ENCODE assay signal across 17 cellular contexts in the genomic region with DNA sequence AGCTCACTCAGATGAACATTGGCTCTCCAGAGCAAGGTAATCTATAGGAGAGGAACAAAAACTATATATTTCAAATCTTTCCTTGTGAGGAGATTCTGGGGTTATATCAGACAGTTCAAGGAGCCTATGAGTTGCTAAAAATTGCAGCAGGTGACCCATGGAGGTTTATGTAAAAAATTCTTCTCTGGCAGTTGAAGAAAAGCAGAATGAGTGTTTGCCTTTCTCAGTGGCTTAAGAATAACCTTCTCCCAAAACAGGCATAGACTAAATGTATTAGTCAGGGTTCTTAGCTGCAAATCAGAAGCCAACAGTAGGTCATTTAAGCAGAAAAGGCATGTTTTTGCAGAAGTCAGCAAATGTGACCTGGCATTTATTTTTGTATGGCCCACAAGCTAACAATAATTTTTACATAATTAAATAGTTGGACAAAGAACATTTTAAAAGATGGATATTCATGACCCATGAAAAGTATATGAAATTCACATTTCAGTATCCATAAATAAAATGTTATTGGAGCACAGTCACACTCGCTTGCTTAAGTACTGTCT.
"Had no signal": no experiment of that assay in that cellular context is flagged by ENCODE, and none has a peak within 500 bp of the region (broad histone marks: within the 10 kb centered on the region; RNA-seq: fewer than 3 reads in every experiment).

No MANE protein-coding gene starts in this region.

- H3K9ac ChIP-seq: parathyroid adenoma had no signal

- H3K27ac ChIP-seq: parathyroid adenoma had no signal

- H3K36me3 ChIP-seq: heart left ventricle had no signal

- ATAC-seq: esophagus mucosa, sciatic nerve had no signal

- H3K4me2 ChIP-seq: smooth muscle cell had no signal

- H3K27me3 ChIP-seq: heart left ventricle had no signal

- DNase-seq: activated CD4-positive, alpha-beta T cell treated with anti-CD3 and anti-CD28 coated beads for 1 hour; activated CD4-positive, alpha-beta T cell treated with anti-CD3 and anti-CD28 coated beads, Interleukin-2, amount 50 U/mL, for 1 hour; activated gamma-delta T cell treated with Interleukin-2 at 50 U/mL for 16 hours; activated T-cell treated with anti-CD3 and anti-CD28 coated beads, Interleukin-2, amount 50 U/mL, for 1 hour; aorta; caudate nucleus; dermis blood vessel endothelial cell; effector CD8-positive, alpha-beta T cell; heart left ventricle; midbrain; nucleus accumbens; stimulated activated CD4-positive, alpha-beta T cell treated with anti-CD3 and anti-CD28 coated beads, Interleukin-2, amount 100 ng/mL, for 48 hours; stimulated activated naive CD4-positive, alpha-beta T cell treated with Interleukin-2 at 50 U/mL for 16 hours had no signal

- H2AFZ ChIP-seq: parathyroid adenoma had no signal

- H3K4me1 ChIP-seq: parathyroid adenoma had no signal

- H3K79me2 ChIP-seq: parathyroid adenoma had no signal

- H3K4me3 ChIP-seq: heart left ventricle, smooth muscle cell had no signal
